ENCODE assay signal across 28 cellular contexts in the genomic region with DNA sequence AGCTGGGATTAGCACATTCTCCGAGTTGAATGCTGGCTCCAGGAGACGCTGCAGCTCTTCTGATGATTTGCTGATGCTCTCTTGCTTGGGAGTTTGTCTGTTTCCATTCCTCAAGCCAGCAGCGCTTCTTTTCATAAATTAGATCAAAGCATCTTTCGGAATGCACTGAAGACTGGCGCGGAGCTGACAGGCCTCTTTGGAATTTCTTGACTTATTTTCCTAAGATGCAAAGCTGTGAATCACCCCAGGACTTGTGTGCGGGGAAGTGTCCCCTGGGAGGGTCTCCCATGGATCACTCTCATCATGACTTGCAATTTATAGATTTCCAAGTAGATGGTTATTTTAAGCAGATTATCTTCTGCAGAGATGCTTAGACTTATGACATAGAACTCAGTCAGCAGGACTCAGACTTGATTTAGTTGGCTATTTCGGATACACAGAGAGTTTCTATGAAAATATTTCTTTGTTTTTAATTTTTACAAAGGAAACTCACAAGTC.
"Had no signal": no experiment of that assay in that cellular context is flagged by ENCODE, and none has a peak within 500 bp of the region (broad histone marks: within the 10 kb centered on the region; RNA-seq: fewer than 3 reads in every experiment).

No MANE protein-coding gene starts in this region.

- DNase-seq: activated CD4-positive, alpha-beta T cell treated with anti-CD3 and anti-CD28 coated beads for 1 hour; activated CD4-positive, alpha-beta T cell treated with anti-CD3 and anti-CD28 coated beads for 48 hours; activated CD4-positive, alpha-beta T cell treated with anti-CD3 and anti-CD28 coated beads, Interleukin-2, amount 50 U/mL, for 48 hours; activated CD4-positive, CD25-positive, alpha-beta regulatory T cell; activated CD8-positive, alpha-beta T cell treated with anti-CD3 and anti-CD28 coated beads, Interleukin-2, amount 10 ng/mL, durations not matched to agents 7 days and 5 days; activated gamma-delta T cell; activated naive CD4-positive, alpha-beta T cell treated with Interleukin-2 at 50 U/mL for 16 hours; activated naive CD8-positive, alpha-beta T cell treated with anti-CD3 and anti-CD28 coated beads, Interleukin-2, amount 10 ng/mL, durations not matched to agents 7 days and 5 days; activated T-cell treated with anti-CD3 and anti-CD28 coated beads, Interleukin-2, amount 50 U/mL, for 24 hours; body of pancreas; caudate nucleus; NCI-H1105; NCI-H1417 treated with DMSO at 0.1 percent for 48 hours; NCI-H187 treated with DMSO at 0.1 percent for 48 hours; NCI-H2081; NCI-H226; NCI-H446 treated with DMSO at 0.1 percent for 48 hours; NCI-H524 treated with DMSO at 0.1 percent for 48 hours; SHP77; SJCRH30; T1000; WERI-Rb-1 had no signal

- H3K36me3 ChIP-seq: SJCRH30, WERI-Rb-1 had no signal

- H3K9me3 ChIP-seq: body of pancreas, SJCRH30 had no signal

- H3K36me3 Mint-ChIP-seq: activated naive CD4-positive, alpha-beta T cell treated with anti-CD3 and anti-CD28 coated beads, Interleukin-2, amount 50 U/mL, for 24 hours; activated naive CD8-positive, alpha-beta T cell treated with anti-CD3 and anti-CD28 coated beads, Interleukin-2, amount 10 ng/mL, durations not matched to agents 7 days and 5 days had no signal

- H3K4me1 Mint-ChIP-seq: activated naive CD4-positive, alpha-beta T cell treated with anti-CD3 and anti-CD28 coated beads, Interleukin-2, amount 50 U/mL, for 24 hours; activated naive CD8-positive, alpha-beta T cell treated with anti-CD3 and anti-CD28 coated beads, Interleukin-2, amount 10 ng/mL, durations not matched to agents 7 days and 5 days had no signal

- H3K27ac Mint-ChIP-seq: activated CD8-positive, alpha-beta T cell treated with anti-CD3 and anti-CD28 coated beads, Interleukin-2, amount 10 ng/mL, durations not matched to agents 7 days and 5 days; activated naive CD4-positive, alpha-beta T cell treated with anti-CD3 and anti-CD28 coated beads, Interleukin-2, amount 50 U/mL, for 24 hours; activated naive CD8-positive, alpha-beta T cell treated with anti-CD3 and anti-CD28 coated beads, Interleukin-2, amount 10 ng/mL, durations not matched to agents 7 days and 5 days; activated T-cell treated with anti-CD3 and anti-CD28 coated beads, Interleukin-2, amount 50 U/mL, for 24 hours; activated T-helper 2 cell treated with anti-CD3 and anti-CD28 coated beads, Interferon-gamma antibody, Interleukin-2, Interleukin-4, amounts not matched to agents 10 μg/mL and 5 μg/mL and 100 μg/mL, durations not matched to agents 14 hours and 24 hours and 36 hours had no signal

- H3K4me1 ChIP-seq: body of pancreas, SJCRH30 had no signal

- H3K27me3 Mint-ChIP-seq: activated naive CD4-positive, alpha-beta T cell treated with anti-CD3 and anti-CD28 coated beads, Interleukin-2, amount 50 U/mL, for 24 hours; activated naive CD8-positive, alpha-beta T cell treated with anti-CD3 and anti-CD28 coated beads, Interleukin-2, amount 10 ng/mL, durations not matched to agents 7 days and 5 days; activated T-cell treated with anti-CD3 and anti-CD28 coated beads, Interleukin-2, amount 50 U/mL, for 24 hours had no signal

- FAIRE-seq: astrocyte, bronchial epithelial cell had no signal

- H3K27me3 ChIP-seq: body of pancreas, SJCRH30 had no signal

- ATAC-seq: activated CD8-positive, alpha-beta T cell treated with anti-CD3 and anti-CD28 coated beads, Interleukin-2, amount 10 ng/mL, durations not matched to agents 7 days and 5 days; body of pancreas; Panc1 had no signal

- H3K4me3 ChIP-seq: body of pancreas, SJCRH30, SK-N-MC had no signal

- H3K9me3 Mint-ChIP-seq: activated naive CD4-positive, alpha-beta T cell treated with anti-CD3 and anti-CD28 coated beads, Interleukin-2, amount 50 U/mL, for 24 hours; activated naive CD8-positive, alpha-beta T cell treated with anti-CD3 and anti-CD28 coated beads, Interleukin-2, amount 10 ng/mL, durations not matched to agents 7 days and 5 days; activated T-cell treated with anti-CD3 and anti-CD28 coated beads, Interleukin-2, amount 50 U/mL, for 24 hours; activated T-helper 2 cell treated with anti-CD3 and anti-CD28 coated beads, Interferon-gamma antibody, Interleukin-2, Interleukin-4, amounts not matched to agents 10 μg/mL and 5 μg/mL and 100 μg/mL, durations not matched to agents 14 hours and 24 hours and 36 hours had no signal

- H3K4me3 Mint-ChIP-seq: activated CD8-positive, alpha-beta T cell treated with anti-CD3 and anti-CD28 coated beads, Interleukin-2, amount 10 ng/mL, durations not matched to agents 7 days and 5 days; activated naive CD4-positive, alpha-beta T cell treated with anti-CD3 and anti-CD28 coated beads, Interleukin-2, amount 50 U/mL, for 24 hours; activated naive CD8-positive, alpha-beta T cell treated with anti-CD3 and anti-CD28 coated beads, Interleukin-2, amount 10 ng/mL, durations not matched to agents 7 days and 5 days; activated T-cell treated with anti-CD3 and anti-CD28 coated beads, Interleukin-2, amount 50 U/mL, for 24 hours had no signal

- H3K27ac ChIP-seq: body of pancreas, SJCRH30, SK-N-MC, WERI-Rb-1 had no signal
